Comparison of ENCODE assay signal across 16 cellular contexts in genomic region chr14:96106891-96107290, GRCh38.
DNase-seq lines count a peak whose midpoint lies in the region; ATAC-seq and TF ChIP-seq lines count a peak whose summit lies in the region.
"Had no signal": no experiment of that assay in that cellular context is flagged by ENCODE, and none has a peak within 500 bp of the region (broad histone marks: within the 10 kb centered on the region; RNA-seq: fewer than 3 reads in every experiment).

No MANE protein-coding gene starts in this region.

- H3K27me3 ChIP-seq in trophoblast cell (ENCODE audit: insufficient read depth, low read length) (no peaks in the 10 kb centered on the region), transverse colon (no peaks in the 10 kb centered on the region), GM23248 (replicated peaks; ENCODE audit: insufficient read depth) (no peaks in the 10 kb centered on the region)
- H3K27me3 ChIP-seq: BLaER1 had no signal

- H4K91ac ChIP-seq in trophoblast cell (ENCODE audit: low read depth, low read length) = peak overlapping the region; percentile 29

- TF ChIP-seq EP300 in transverse colon (IDR thresholded peaks at IDR 0.05; ENCODE audit: low read depth) = no peak

- peak; percentile 27 for DNase-seq in activated effector memory CD4-positive, alpha-beta T cell treated with anti-CD3 and anti-CD28 coated beads, Interleukin-2, amount 50 U/mL, for 16 hours
- DNase-seq in activated effector memory CD4-positive, alpha-beta T cell treated with Interleukin-2 at 50 U/mL for 16 hours = no peak
- DNase-seq in T-helper 17 cell = no peak
- no peak for DNase-seq in trophoblast cell
- DNase-seq in transverse colon = no peak
- no peak for DNase-seq in GM23248
- no peak for DNase-seq in NCI-H446 treated with DMSO at 0.1 percent for 48 hours (lab: John Stamatoyannopoulos, UW)
- DNase-seq: Calu3; CD4-positive, alpha-beta memory T cell; GF-D8; HCEC 1CT had no signal

- H3K4me1 ChIP-seq in trophoblast cell (ENCODE audit: control insufficient read depth in 1 of 2, insufficient read depth in 2 of 2, low read length in 2 of 2) = peaks cover 26 to 28% of the 10 kb centered on the region in 2 experiments
- peaks cover 14 to 23% (median 17%) of the 10 kb centered on the region in 4 donors for H3K4me1 ChIP-seq in transverse colon
- H3K4me1 ChIP-seq in GM23248 (ENCODE audit: insufficient read depth) = peaks cover 24% of the 10 kb centered on the region

- H3K27me3 Mint-ChIP-seq in T-helper 17 cell = peaks cover 8% of the 10 kb centered on the region
- peaks cover 3% of the 10 kb centered on the region for H3K27me3 Mint-ChIP-seq in activated T-helper 17 cell treated with anti-CD3 and anti-CD28 coated beads, Interleukin-2, amount 50 U/mL, for 72 hours

- no peak overlapping the region for H3K18ac ChIP-seq in trophoblast cell (ENCODE audit: low read length)

- TF ChIP-seq POLR2A in transverse colon (IDR thresholded peaks at IDR 0.05) = no peak

- H3K4me3 ChIP-seq in trophoblast cell (ENCODE audit: low read depth, low read length) (no peak overlapping the region), transverse colon (no peak overlapping the region), GM23248 (no peak overlapping the region)
- H3K4me3 ChIP-seq: BLaER1 had no signal

- no peak overlapping the region for H2BK5ac ChIP-seq in trophoblast cell (ENCODE audit: low read depth, low read length, poor library complexity)

- ATAC-seq in T-helper 17 cell = no peak
- ATAC-seq in activated T-helper 17 cell treated with anti-CD3 and anti-CD28 coated beads, Interleukin-2, amount 50 U/mL, for 72 hours (replicated peaks) = no peak

- H3K9me3 ChIP-seq in T-helper 17 cell (ENCODE audit: control insufficient read depth, low read length, poor library complexity, severe bottlenecking) = no peaks in the 10 kb centered on the region
- H3K9me3 ChIP-seq in trophoblast cell (ENCODE audit: insufficient read depth, low read depth, low read length) = peaks cover 2% of the 10 kb centered on the region
- H3K9me3 ChIP-seq in transverse colon = no peaks in the 10 kb centered on the region
- H3K9me3 ChIP-seq in GM23248 (ENCODE audit: low read depth) = no peaks in the 10 kb centered on the region

- H3K14ac ChIP-seq in trophoblast cell (ENCODE audit: low read length) = no peak overlapping the region

- no peak overlapping the region for H3K4me3 Mint-ChIP-seq in T-helper 17 cell
- no peak overlapping the region for H3K4me3 Mint-ChIP-seq in activated T-helper 17 cell treated with anti-CD3 and anti-CD28 coated beads, Interleukin-2, amount 50 U/mL, for 72 hours
- H3K4me3 Mint-ChIP-seq: CD4-positive, alpha-beta memory T cell had no signal

- peaks cover 24% of the 10 kb centered on the region for H3F3A ChIP-seq in GM23248 (ENCODE audit: insufficient read depth)

- in situ Hi-C loops in transverse colon (cut with MboI; ENCODE audit: low pct_ligation_motif_present in 1 of 4, low pct_unique_long_range_greater_than_20kb in 1 of 4, low sequenced_read_pairs in 3 of 4) (no loop called here), GM23248 (cut with MboI) (no loop called here)

- H3K4me2 ChIP-seq in trophoblast cell (ENCODE audit: low read length) (no peak overlapping the region), GM23248 (ENCODE audit: unreplicated experiment) (no peak overlapping the region)
- H3K4me2 ChIP-seq: BLaER1 had no signal

- H2BK12ac ChIP-seq in trophoblast cell (ENCODE audit: low read length) = peak overlapping the region; percentile 52

- H3K36me3 Mint-ChIP-seq in T-helper 17 cell (ENCODE audit: low read depth) = peaks cover 2% of the 10 kb centered on the region
- no peaks in the 10 kb centered on the region for H3K36me3 Mint-ChIP-seq in activated T-helper 17 cell treated with anti-CD3 and anti-CD28 coated beads, Interleukin-2, amount 50 U/mL, for 72 hours (ENCODE audit: low read depth)
- H3K36me3 Mint-ChIP-seq: CD14-positive monocyte; CD4-positive, alpha-beta memory T cell had no signal

- H4K8ac ChIP-seq in trophoblast cell (ENCODE audit: low read depth, low read length) = no peak overlapping the region

- H2BK120ac ChIP-seq in trophoblast cell (ENCODE audit: insufficient read depth, low read length, poor library complexity) = peak overlapping the region; percentile 39

- no peaks in the 10 kb centered on the region for H3K9me2 ChIP-seq in GM23248 (ENCODE audit: insufficient read depth)

- H3K36me3 ChIP-seq in trophoblast cell (ENCODE audit: control insufficient read depth in 1 of 2, insufficient read depth in 2 of 2, low read length in 2 of 2) (no peaks in the 10 kb centered on the region), transverse colon (no peaks in the 10 kb centered on the region), GM23248 (ENCODE audit: low read depth) (no peaks in the 10 kb centered on the region)
- H3K36me3 ChIP-seq: BLaER1 had no signal

- no peaks in the 10 kb centered on the region for H4K20me1 ChIP-seq in GM23248 (ENCODE audit: insufficient read depth)
- H4K20me1 ChIP-seq: BLaER1 had no signal

- peaks cover 7% of the 10 kb centered on the region for H3K79me2 ChIP-seq in trophoblast cell (ENCODE audit: control insufficient read depth, insufficient read depth, low read length, poor library complexity)
- H3K79me2 ChIP-seq in GM23248 (ENCODE audit: insufficient read depth) = no peaks in the 10 kb centered on the region

- no peak overlapping the region for H3K4ac ChIP-seq in trophoblast cell (ENCODE audit: low read depth, low read length)

- H2AFZ ChIP-seq in trophoblast cell (ENCODE audit: insufficient read depth, low read length, poor library complexity) (no peak overlapping the region), GM23248 (no peak overlapping the region)

- H3K9ac ChIP-seq in trophoblast cell (ENCODE audit: low read length) (no peak overlapping the region), GM23248 (no peak overlapping the region)
- H3K9ac ChIP-seq: BLaER1 had no signal

- H4K12ac ChIP-seq in trophoblast cell (ENCODE audit: low read depth, low read length) = no peak overlapping the region

- H3K4me1 Mint-ChIP-seq in T-helper 17 cell = peaks cover 2% of the 10 kb centered on the region
- peaks cover 6% of the 10 kb centered on the region for H3K4me1 Mint-ChIP-seq in activated T-helper 17 cell treated with anti-CD3 and anti-CD28 coated beads, Interleukin-2, amount 50 U/mL, for 72 hours
- H3K4me1 Mint-ChIP-seq: CD14-positive monocyte; CD4-positive, alpha-beta memory T cell had no signal

- H3K9me3 Mint-ChIP-seq in activated T-helper 17 cell treated with anti-CD3 and anti-CD28 coated beads, Interleukin-2, amount 50 U/mL, for 72 hours = no peaks in the 10 kb centered on the region
- H3K9me3 Mint-ChIP-seq: CD4-positive, alpha-beta memory T cell had no signal

- no CpG with 5 or more reads among the region's 6 CpGs for WGBS in trophoblast cell (ENCODE audit: extremely low coverage, insufficient coverage, insufficient read length)
- WGBS in transverse colon (ENCODE audit: low coverage in 1 of 2), 2 donors = 87 to 100% methylated on average over 2 to 6 of the region's 6 CpGs
- WGBS in GM23248 (ENCODE audit: low coverage in 1 of 2, low lambda C conversion rate in 2 of 2, missing lambda C conversion rate in 2 of 2), 2 experiments = 83 to 84% methylated on average over 6 of the region's 6 CpGs

- H3K23ac ChIP-seq in trophoblast cell (ENCODE audit: low read length) = no peak overlapping the region

- no peak for TF ChIP-seq CTCF in transverse colon (IDR thresholded peaks at IDR 0.05)

- H3K79me1 ChIP-seq in trophoblast cell (ENCODE audit: low read length) = peaks cover 42% of the 10 kb centered on the region

- H3K27ac Mint-ChIP-seq in T-helper 17 cell = peak overlapping the region; percentile 8
- no peak overlapping the region for H3K27ac Mint-ChIP-seq in activated T-helper 17 cell treated with anti-CD3 and anti-CD28 coated beads, Interleukin-2, amount 50 U/mL, for 72 hours
- H3K27ac Mint-ChIP-seq: CD14-positive monocyte; CD4-positive, alpha-beta memory T cell had no signal

- intact Hi-C loops in transverse colon (cut with DNase I; ENCODE audit: low total_unique reads) = loop anchor here (10.0 kb wide), 1 partner anchor 98 kb away; the partner anchor contains the start of gene BDKRB2

- no peak overlapping the region for H3K27ac ChIP-seq in trophoblast cell (ENCODE audit: low read depth, low read length)
- peak overlapping the region; percentile 80 to 92 (median 84) for H3K27ac ChIP-seq in transverse colon
- no peak overlapping the region for H3K27ac ChIP-seq in GM23248
- H3K27ac ChIP-seq: 22Rv1, BLaER1, HL-60 had no signal

- no peak overlapping the region for H2AK5ac ChIP-seq in trophoblast cell (ENCODE audit: low read length)

Comparison
In these comparisons a context has a peak if more than half of its experiments do, and no peak if none do; other contexts are left out.
1. H3K27ac ChIP-seq: peak in transverse colon (4 of 4); none in trophoblast cell (single experiment) and GM23248 (single experiment).